Comparison of ENCODE assay signal across 20 cellular contexts in genomic region chr14:102050625-102051024, GRCh38. TPM values are rescaled to one million over a fixed set of nuclear protein-coding genes. Genes with fewer than 3 reads are reported as not detected.
DNase-seq lines count a peak whose midpoint lies in the region; ATAC-seq and TF ChIP-seq lines count a peak whose summit lies in the region.
"Had no signal": no experiment of that assay in that cellular context is flagged by ENCODE, and none has a peak within 500 bp of the region (broad histone marks: within the 10 kb centered on the region; RNA-seq: fewer than 3 reads in every experiment).

No MANE protein-coding gene starts in this region.

- H3K27ac ChIP-seq in GM23338 (ENCODE audit: low read depth) (no peak overlapping the region), mesendoderm (ENCODE audit: low read depth, low read length) (no peak overlapping the region)

- peaks cover 11% of the 10 kb centered on the region; the same call in 1 of the 2 replicates for H3F3A ChIP-seq in GM23338 (replicated peaks; ENCODE audit: low read depth)

- H3K27me3 Mint-ChIP-seq in GM23338 (ENCODE audit: insufficient read depth, low read depth, poor library complexity), result peaks cover 12% of the 10 kb centered on the region
- H3K27me3 Mint-ChIP-seq: activated naive CD8-positive, alpha-beta T cell treated with anti-CD3 and anti-CD28 coated beads for 36 hours; type B pancreatic cell had no signal

- H3K4me3 ChIP-seq in GM23338 (no peak overlapping the region), mesendoderm (ENCODE audit: low read length) (no peak overlapping the region)

- H3K79me2 ChIP-seq in GM23338 (replicated peaks; ENCODE audit: insufficient read depth) (no peaks in the 10 kb centered on the region), mesendoderm (ENCODE audit: control insufficient read depth, insufficient read depth, low read length) (no peaks in the 10 kb centered on the region)

- H3K4me1 ChIP-seq in GM23338 (ENCODE audit: insufficient read depth) (no peaks in the 10 kb centered on the region), mesendoderm (ENCODE audit: control insufficient read depth, low read depth, low read length) (no peaks in the 10 kb centered on the region)

- peaks cover 2% of the 10 kb centered on the region for H4K20me1 ChIP-seq in GM23338 (replicated peaks; ENCODE audit: insufficient read depth)

- no CpG with 5 or more reads among the region's 11 CpGs for WGBS in mesendoderm (ENCODE audit: extremely low coverage, insufficient coverage, low lambda C conversion rate)

- H3K4me1 Mint-ChIP-seq in GM23338, result peaks cover 11% of the 10 kb centered on the region
- H3K4me1 Mint-ChIP-seq: activated naive CD8-positive, alpha-beta T cell treated with anti-CD3 and anti-CD28 coated beads for 36 hours had no signal

- no peaks in the 10 kb centered on the region; the same call in 2 of the 3 replicates for H3K9me3 Mint-ChIP-seq in GM23338
- H3K9me3 Mint-ChIP-seq: activated naive CD8-positive, alpha-beta T cell treated with anti-CD3 and anti-CD28 coated beads for 36 hours; stimulated activated effector memory CD8-positive, alpha-beta T cell treated with anti-CD3 and anti-CD28 coated beads, Interleukin-12 subunit alpha, Interleukin-12 subunit beta, amount 100 ng/mL, for 72 hours; type B pancreatic cell had no signal

- no peak overlapping the region for H2BK5ac ChIP-seq in mesendoderm (ENCODE audit: low read length)

- H2BK120ac ChIP-seq in mesendoderm (ENCODE audit: low read depth, low read length), result no peak overlapping the region

- peaks cover 68% of the 10 kb centered on the region for H3K36me3 Mint-ChIP-seq in GM23338 (ENCODE audit: low read depth)

- H3K56ac ChIP-seq in mesendoderm (ENCODE audit: low read length), result no peak overlapping the region

- H3K27ac Mint-ChIP-seq in GM23338, result no peak overlapping the region
- H3K27ac Mint-ChIP-seq: activated naive CD8-positive, alpha-beta T cell treated with anti-CD3 and anti-CD28 coated beads for 36 hours; stimulated activated effector memory CD8-positive, alpha-beta T cell treated with anti-CD3 and anti-CD28 coated beads, Interleukin-12 subunit alpha, Interleukin-12 subunit beta, amount 100 ng/mL, for 72 hours; type B pancreatic cell had no signal

- peak; percentile 10; the same call in 2 of the 3 replicates for ATAC-seq in GM23338
- no peak for ATAC-seq in GM21528 (IDR thresholded peaks at IDR 0.05; ENCODE audit: low FRiP score, unreplicated experiment)
- ATAC-seq in GM21381 (IDR thresholded peaks at IDR 0.05; ENCODE audit: unreplicated experiment), result no peak
- ATAC-seq: stimulated activated effector memory CD8-positive, alpha-beta T cell treated with anti-CD3 and anti-CD28 coated beads, Interleukin-12 subunit alpha, Interleukin-12 subunit beta, amount 100 ng/mL, for 72 hours had no signal

- TF ChIP-seq CTCF in GM23338 (conservative IDR thresholded peaks at IDR 0.05; ENCODE audit: low read depth in 2 of 2), result no peak

- H3K36me3 ChIP-seq in GM23338 (ENCODE audit: insufficient read depth) (peaks cover 16% of the 10 kb centered on the region), mesendoderm (ENCODE audit: control insufficient read depth, insufficient read depth, low read length) (peaks cover 29% of the 10 kb centered on the region)

- H3K27me3 ChIP-seq in GM23338 (ENCODE audit: insufficient read depth) (no peaks in the 10 kb centered on the region), mesendoderm (ENCODE audit: insufficient read depth, low read length, poor library complexity) (no peaks in the 10 kb centered on the region)

- H3K79me1 ChIP-seq in mesendoderm (ENCODE audit: low read length), result no peaks in the 10 kb centered on the region

- H3K4ac ChIP-seq in mesendoderm (ENCODE audit: low read depth, low read length), result no peak overlapping the region

- no peaks in the 10 kb centered on the region for H3K9me2 ChIP-seq in GM23338 (ENCODE audit: insufficient read depth)

- H3K23ac ChIP-seq in mesendoderm (ENCODE audit: low read length), result no peak overlapping the region

- H4K5ac ChIP-seq in mesendoderm (ENCODE audit: low read length), result no peak overlapping the region

- H3K4me2 ChIP-seq in GM23338 (no peak overlapping the region), mesendoderm (ENCODE audit: low read length) (no peak overlapping the region)

- no peak overlapping the region for H2BK15ac ChIP-seq in mesendoderm (replicated peaks; ENCODE audit: low read depth)

- no peak overlapping the region for H2AFZ ChIP-seq in GM23338

- H3K9ac ChIP-seq in mesendoderm (ENCODE audit: low read length), result no peak overlapping the region

- peak; percentile 29 for DNase-seq in A172 (ENCODE audit: low spot score)
- no peak for DNase-seq in GM23338 (ENCODE audit: low spot score)
- peak; percentile 93 for DNase-seq in astrocyte of the hippocampus (ENCODE audit: low read depth, low spot score)
- DNase-seq in mesendoderm, result peak; percentile 44
- no peak for DNase-seq in NCI-H2029 (lab: John Stamatoyannopoulos, UW)
- DNase-seq in activated effector memory CD4-positive, alpha-beta T cell treated with anti-CD3 and anti-CD28 coated beads, Interleukin-2, amount 50 U/mL, for 16 hours, result no peak
- DNase-seq: ACHN; activated CD4-positive, alpha-beta T cell treated with anti-CD3 and anti-CD28 coated beads for 4 hours; activated naive CD8-positive, alpha-beta T cell treated with anti-CD3 and anti-CD28 coated beads for 36 hours; central memory CD4-positive, alpha-beta T cell; COR-L47; GDM1; islet precursor cell; Karpas-422; NCI-H1436; SIG-M5 had no signal

- no peak overlapping the region for H3K18ac ChIP-seq in mesendoderm (ENCODE audit: low read length)

- no peak overlapping the region for H4K8ac ChIP-seq in mesendoderm (ENCODE audit: low read depth, low read length)

- no peak overlapping the region for H2AK5ac ChIP-seq in mesendoderm (ENCODE audit: low read length)

- H3K4me3 Mint-ChIP-seq in GM23338, result no peak overlapping the region
- H3K4me3 Mint-ChIP-seq: activated naive CD8-positive, alpha-beta T cell treated with anti-CD3 and anti-CD28 coated beads for 36 hours; stimulated activated effector memory CD8-positive, alpha-beta T cell treated with anti-CD3 and anti-CD28 coated beads, Interleukin-12 subunit alpha, Interleukin-12 subunit beta, amount 100 ng/mL, for 72 hours; type B pancreatic cell had no signal

TF ChIP-seq in GM23338, 12 proteins besides CTCF, POLR2A, EP300 and RAD21 (continues in another document):
- TF ChIP-seq STAT1 (IDR thresholded peaks at IDR 0.05; ENCODE audit: unreplicated experiment), result no peak
- TF ChIP-seq ZNF462 (CRISPR knock-in tag; IDR thresholded peaks at IDR 0.05), result no peak

RNA-seq across cellular contexts. Expression of gene HSP90AA1, which starts 36.2 kb away (rescaled TPM):
- 404 and 642 TPM in 2 replicates for total RNA-seq in A172 (2014; rRNA removed; shearing (Covaris generic))
- total RNA-seq in GM23338 (2014; rRNA removed; shearing (Covaris generic)), result 1,401 and 1,576 TPM in 2 replicates
- polyA plus RNA-seq in GM23338 (2016; fragmentation: Nextera tagmentation; extraction: Ambion mirVana), result 1,677 and 2,107 TPM in 2 replicates
- 1,232 TPM for polyA plus RNA-seq in mesendoderm (2013, experiment 1 of 2)
- 1,230 TPM for polyA plus RNA-seq in mesendoderm (2013, experiment 2 of 2)

Comparison
In these comparisons a context has a peak if more than half of its experiments do, and no peak if none do; other contexts are left out.
1. DNase-seq: peak in A172 (single experiment), astrocyte of the hippocampus (single experiment) and mesendoderm (single experiment); none in GM23338 (single experiment), NCI-H2029 (single experiment) and activated effector memory CD4-positive, alpha-beta T cell treated with anti-CD3 and anti-CD28 coated beads, Interleukin-2, amount 50 U/mL, for 16 hours (single experiment).